In the genomic region with DNA sequence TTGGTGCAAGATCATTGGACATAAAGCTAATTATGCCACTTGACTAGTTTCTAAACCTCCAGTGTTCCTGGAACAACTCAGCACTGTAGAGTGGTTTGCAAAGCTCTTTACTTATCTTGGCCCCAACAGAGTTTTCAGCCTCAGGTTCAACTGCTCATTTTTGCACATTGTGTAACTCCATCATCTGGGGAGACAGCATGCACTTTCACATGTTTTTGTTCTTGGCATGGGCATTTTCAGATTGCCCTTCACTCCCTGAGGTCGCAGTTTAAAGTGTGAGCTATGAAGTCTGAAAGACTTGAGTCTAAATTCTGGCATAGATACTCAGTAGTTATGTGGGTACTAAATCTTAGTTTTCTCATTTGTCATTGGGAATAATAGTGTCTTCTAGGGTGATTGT, we compare ENCODE assay signal across 28 cellular contexts.
"Had no signal": no experiment of that assay in that cellular context is flagged by ENCODE, and none has a peak within 500 bp of the region (broad histone marks: within the 10 kb centered on the region; RNA-seq: fewer than 3 reads in every experiment).

No MANE protein-coding gene starts in this region.

- H3K4me3 ChIP-seq: left lung, lung, ovary, right atrium auricular region, right lobe of liver, smooth muscle cell, stomach, testis, thyroid gland, transverse colon, upper lobe of left lung had no signal

- FAIRE-seq: keratinocyte, urothelium cell line had no signal

- H3K4me2 ChIP-seq: smooth muscle cell had no signal

- H3K27ac ChIP-seq: left lung, ovary, right atrium auricular region, right lobe of liver, stomach, testis, thyroid gland, transverse colon, upper lobe of left lung had no signal

- H3K9me3 Mint-ChIP-seq: mesothelial cell of epicardium; naive B cell; natural killer cell; nephron progenitor cell; stimulated activated naive B cell treated with anti-CD40 and anti-IgM and Interleukin-4, amounts not matched to agents 10 μg/mL and 1 μg/mL and 100 μg/mL, for 72 hours had no signal

- H3K4me3 Mint-ChIP-seq: mesothelial cell of epicardium; natural killer cell; nephron progenitor cell; stimulated activated naive B cell treated with anti-CD40 and anti-IgM and Interleukin-4, amounts not matched to agents 10 μg/mL and 1 μg/mL and 100 μg/mL, for 72 hours had no signal

- H3K27me3 ChIP-seq: left lung, ovary, right atrium auricular region, right lobe of liver, stomach, testis, thyroid gland, transverse colon, upper lobe of left lung had no signal

- H3K36me3 ChIP-seq: ovary had no signal

- H3K9me3 ChIP-seq: left lung, ovary, right atrium auricular region, right lobe of liver, stomach, testis, thyroid gland, transverse colon, upper lobe of left lung had no signal

- H3K27me3 Mint-ChIP-seq: naive B cell; progenitor cell of endocrine pancreas; stimulated activated naive B cell treated with anti-CD40 and anti-IgM and Interleukin-4, amounts not matched to agents 10 μg/mL and 1 μg/mL and 100 μg/mL, for 72 hours had no signal

- DNase-seq: hippocampal formation; kidney glomerular epithelial cell; left cardiac atrium; left lung; mesendoderm; naive B cell; natural killer cell; nephron progenitor cell; ovary; stimulated activated CD4-positive, alpha-beta T cell treated with anti-CD3 and anti-CD28 coated beads, Interleukin-1b, Interleukin-23, amount 100 ng/mL, for 48 hours; stimulated activated CD4-positive, alpha-beta T cell treated with anti-CD3 and anti-CD28 coated beads, Interleukin-2, amount 100 ng/mL, for 48 hours; stimulated activated CD4-positive, alpha-beta T cell treated with anti-CD3 and anti-CD28 coated beads, Interleukin-4, amount 100 ng/mL, for 4 hours; stimulated activated CD8-positive, alpha-beta memory T cell treated with anti-CD3 and anti-CD28 coated beads, Interleukin-4, amount 100 ng/mL, for 48 hours; stimulated activated naive B cell treated with anti-CD40 and anti-IgM and Interleukin-4, amounts not matched to agents 10 μg/mL and 1 μg/mL and 100 μg/mL, for 72 hours; stimulated activated naive CD8-positive, alpha-beta T cell treated with anti-CD3 and anti-CD28 coated beads, Interleukin-15, Interleukin-2, amounts not matched to agents 100 U/mL and 50 U/mL, for 24 hours; stomach; testis; thyroid gland; transverse colon; upper lobe of left lung had no signal

- ATAC-seq: left cardiac atrium; left lung; natural killer cell; stimulated activated naive B cell treated with anti-CD40 and anti-IgM and Interleukin-4, amounts not matched to agents 10 μg/mL and 1 μg/mL and 100 μg/mL, for 72 hours; stimulated activated naive CD8-positive, alpha-beta T cell treated with anti-CD3 and anti-CD28 coated beads, Interleukin-15, Interleukin-2, amounts not matched to agents 100 U/mL and 50 U/mL, for 24 hours had no signal

- H3K27ac Mint-ChIP-seq: mesothelial cell of epicardium, naive B cell, nephron progenitor cell, progenitor cell of endocrine pancreas had no signal
